8 cellular contexts compared by ENCODE assay signal in the genomic region with DNA sequence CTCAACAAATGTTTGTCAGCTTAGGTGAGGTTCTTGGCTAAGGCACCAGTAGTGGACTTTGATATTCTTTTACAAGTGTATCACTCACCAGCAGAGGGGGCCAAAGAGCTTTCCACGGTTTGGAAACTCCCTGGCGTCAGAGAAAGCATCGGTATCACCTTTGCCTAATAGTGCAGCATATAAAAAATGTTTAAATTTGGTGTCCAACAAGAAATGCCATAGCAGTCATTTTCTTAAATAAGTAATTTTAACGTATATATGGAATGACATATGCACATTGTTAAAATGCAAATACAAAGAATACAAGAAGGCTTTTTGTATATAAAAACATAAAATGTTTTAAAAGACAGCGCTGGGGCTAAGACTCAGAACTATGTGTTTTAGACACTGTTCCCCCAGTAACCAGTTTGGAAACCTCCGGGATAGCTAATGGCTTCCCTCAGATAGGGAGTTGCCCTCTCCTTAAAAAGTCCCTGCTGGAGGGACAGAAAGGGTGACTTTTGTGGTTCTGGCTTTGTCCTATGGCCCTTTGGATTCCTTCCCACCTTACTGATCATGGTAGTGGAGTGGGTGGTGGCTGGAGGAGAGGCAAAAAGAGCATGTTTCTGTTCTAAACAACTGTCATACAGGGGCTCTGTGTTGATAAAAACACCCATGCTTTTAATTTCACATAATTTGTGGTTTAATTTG.
DNase-seq lines count a peak whose midpoint lies in the region; ATAC-seq, FAIRE-seq and TF ChIP-seq lines count a peak whose summit lies in the region.

No MANE protein-coding gene starts in this region.

- intact Hi-C loops in heart left ventricle (cut with DNase I), result loop anchor here (1.0 to 10.0 kb wide), 18 partner anchors 136 to 1164 kb away; a partner anchor contains a TSS

- no peaks in the 10 kb centered on the region for H3K79me2 ChIP-seq in DOHH2 (ENCODE audit: control insufficient read depth, low read length)

- H3K27ac ChIP-seq in DOHH2 (ENCODE audit: low read depth, low read length) (no peak overlapping the region), heart left ventricle (peak overlapping the region in 5 of 12 donors; percentile 18 to 62 (median 37))

- no peak for ATAC-seq in activated naive CD8-positive, alpha-beta T cell treated with anti-CD3 and anti-CD28 coated beads, Interleukin-2, amount 50 U/mL, for 24 hours
- peak; percentile 82 to 95 (median 89) for ATAC-seq in heart left ventricle

- no peaks in the 10 kb centered on the region for H3K9me3 Mint-ChIP-seq in activated naive CD8-positive, alpha-beta T cell treated with anti-CD3 and anti-CD28 coated beads, Interleukin-2, amount 50 U/mL, for 24 hours

- H3K4me1 Mint-ChIP-seq in activated naive CD8-positive, alpha-beta T cell treated with anti-CD3 and anti-CD28 coated beads, Interleukin-2, amount 50 U/mL, for 24 hours, result peaks cover 45% of the 10 kb centered on the region

- 15 to 19% (median 18%) methylated on average over 6 of the region's 6 CpGs for WGBS in heart left ventricle, 4 donors

- peaks cover 5% of the 10 kb centered on the region; the same call in 1 of the 2 replicates for H3K27me3 ChIP-seq in DOHH2 (ENCODE audit: control insufficient read depth, low read length)
- H3K27me3 ChIP-seq in HAP-1 (ENCODE audit: low read depth), result no peaks in the 10 kb centered on the region
- no peaks in the 10 kb centered on the region for H3K27me3 ChIP-seq in heart left ventricle

- peak; percentile 67 to 92 for DNase-seq in HAP-1 (ENCODE audit: low spot score in 2 of 2)
- peak; percentile 25 for DNase-seq in NCI-H1092 treated with DMSO at 0.1 percent for 48 hours (lab: John Stamatoyannopoulos, UW)
- DNase-seq in SW480 (ENCODE audit: low spot score), result peak; percentile 80
- DNase-seq in activated naive CD8-positive, alpha-beta T cell treated with anti-CD3 and anti-CD28 coated beads, Interleukin-2, amount 50 U/mL, for 24 hours, result peak; percentile 88
- peak in 4 of 5 donors; percentile 78 to 86 (median 85) for DNase-seq in heart left ventricle
- peak; percentile 51 for DNase-seq in pulmonary artery endothelial cell (ENCODE audit: low read depth, low spot score)
- no peak for DNase-seq in GM12892 (ENCODE audit: insufficient read length)

- H3K36me3 ChIP-seq in DOHH2 (ENCODE audit: control insufficient read depth, low read length) (no peaks in the 10 kb centered on the region), HAP-1 (replicated peaks) (no peaks in the 10 kb centered on the region), heart left ventricle (no peaks in the 10 kb centered on the region)

- peak overlapping the region; percentile 55 for H3K27ac Mint-ChIP-seq in activated naive CD8-positive, alpha-beta T cell treated with anti-CD3 and anti-CD28 coated beads, Interleukin-2, amount 50 U/mL, for 24 hours

- H3K36me3 Mint-ChIP-seq in activated naive CD8-positive, alpha-beta T cell treated with anti-CD3 and anti-CD28 coated beads, Interleukin-2, amount 50 U/mL, for 24 hours (ENCODE audit: low read depth), result no peaks in the 10 kb centered on the region

- no peak for FAIRE-seq in GM12892 (lab: Jason Lieb, UNC)

- no peaks in the 10 kb centered on the region for H3K9me3 ChIP-seq in DOHH2 (ENCODE audit: control insufficient read depth, insufficient read depth, low read length)
- no peaks in the 10 kb centered on the region for H3K9me3 ChIP-seq in HAP-1
- no peaks in the 10 kb centered on the region for H3K9me3 ChIP-seq in heart left ventricle

- no peaks in the 10 kb centered on the region for H4K20me1 ChIP-seq in DOHH2 (ENCODE audit: control insufficient read depth, insufficient read depth, low read depth, low read length)

- H3F3A ChIP-seq in DOHH2 (ENCODE audit: control insufficient read depth, insufficient read depth), result 0 out of 2 replicates have a peak, but pooled peaks cover 4% of the 10 kb centered on the region

- H3K4me1 ChIP-seq in DOHH2 (ENCODE audit: control insufficient read depth, low read length), result peaks cover 11% of the 10 kb centered on the region
- peaks cover 2% of the 10 kb centered on the region for H3K4me1 ChIP-seq in HAP-1
- peaks cover 0 to 15% (median 8%) of the 10 kb centered on the region in 12 donors for H3K4me1 ChIP-seq in heart left ventricle

- H3K4me3 ChIP-seq in DOHH2 (ENCODE audit: low read length), result peak overlapping the region; percentile 48; the same call in 1 of the 2 replicates
- H3K4me3 ChIP-seq in HAP-1, result no peak overlapping the region
- H3K4me3 ChIP-seq in heart left ventricle, result peak overlapping the region in 8 of 12 donors; percentile 0 to 44 (median 26)

- H3K4me2 ChIP-seq in DOHH2 (ENCODE audit: low read length), result peak overlapping the region; percentile 58

- in situ Hi-C loops in HAP-1 (cut with MboI; ENCODE audit: low sequenced_read_pairs), result loop anchor here (25.0 kb wide), 1 partner anchor 1036 kb away; no protein-coding TSS in a partner anchor

- no peak for TF ChIP-seq POLR2A in heart left ventricle (IDR thresholded peaks at IDR 0.05)
- TF ChIP-seq POLR2A in GM12892 (IDR thresholded peaks at IDR 0.05; ENCODE audit: low read depth, low read length), result no peak

- H3K27me3 Mint-ChIP-seq in activated naive CD8-positive, alpha-beta T cell treated with anti-CD3 and anti-CD28 coated beads, Interleukin-2, amount 50 U/mL, for 24 hours, result no peaks in the 10 kb centered on the region

- H3K9me2 ChIP-seq in DOHH2 (replicated peaks; ENCODE audit: control insufficient read depth, low read length), result no peaks in the 10 kb centered on the region

- H3K4me3 Mint-ChIP-seq in activated naive CD8-positive, alpha-beta T cell treated with anti-CD3 and anti-CD28 coated beads, Interleukin-2, amount 50 U/mL, for 24 hours, result peak overlapping the region; percentile 44

- TF ChIP-seq CTCF in DOHH2 (IDR thresholded peaks at IDR 0.05; ENCODE audit: low read depth, low read length, poor library complexity, severe bottlenecking) (peak; percentile 64), heart left ventricle (IDR thresholded peaks at IDR 0.05) (peak; percentile 72 to 92 (median 82))
